Comparison of ENCODE assay signal across 15 cellular contexts in the genomic region with DNA sequence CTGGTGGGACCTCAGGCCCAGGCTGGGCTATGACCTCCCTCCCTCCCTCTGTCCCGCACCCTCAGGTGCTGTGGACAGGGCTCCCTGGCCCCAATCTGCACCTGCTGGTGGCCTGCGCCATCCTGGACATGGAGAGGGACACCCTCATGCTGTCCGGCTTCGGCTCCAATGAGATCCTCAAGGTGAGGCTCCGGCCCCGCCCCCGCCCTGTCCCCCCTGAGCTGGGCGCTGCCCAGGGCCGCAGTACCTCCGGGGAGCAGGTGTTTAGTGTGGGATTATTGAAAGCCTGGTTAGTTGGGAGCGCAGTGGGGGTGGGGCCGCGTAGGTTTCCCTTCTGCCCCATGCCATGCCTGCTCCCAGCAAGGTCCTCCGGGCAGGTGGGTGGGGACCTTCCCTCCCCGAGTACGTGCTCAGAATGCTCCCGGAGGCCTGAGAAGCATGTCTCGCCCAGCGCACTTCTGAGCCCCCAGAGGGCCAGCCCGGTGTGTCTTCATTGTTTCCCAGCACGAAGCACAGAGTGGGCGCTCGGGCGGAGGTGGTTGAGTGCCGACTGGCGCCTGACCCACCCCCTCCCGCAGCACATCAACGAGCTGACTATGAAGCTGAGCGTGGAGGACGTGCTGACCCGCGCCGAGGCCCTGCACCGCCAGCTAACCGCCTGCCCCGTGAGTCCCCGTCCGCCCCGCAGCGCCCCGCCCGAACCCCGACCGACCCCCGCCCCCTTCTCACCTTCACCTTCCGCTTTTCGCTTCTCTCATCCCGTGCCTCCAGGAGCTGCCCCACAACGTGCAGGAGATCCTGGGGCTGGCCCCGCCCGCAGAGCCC. TPM values are rescaled to one million over a fixed set of nuclear protein-coding genes. Genes with fewer than 3 reads are reported as not detected.
DNase-seq lines count a peak whose midpoint lies in the region; ATAC-seq and TF ChIP-seq lines count a peak whose summit lies in the region.
"Had no signal": no experiment of that assay in that cellular context is flagged by ENCODE, and none has a peak within 500 bp of the region (broad histone marks: within the 10 kb centered on the region; RNA-seq: fewer than 3 reads in every experiment).

No MANE protein-coding gene starts in this region.

- intact Hi-C loops in spleen (cut with DNase I; ENCODE audit: low total_unique reads), result no loop called here

- WGBS in spleen, 5 donors, result 72 to 91% (median 86%) methylated on average over 43 to 51 of the region's 51 CpGs

- no peak overlapping the region for H3K4me3 ChIP-seq in spleen
- H3K4me3 ChIP-seq: HAP-1, PC-9, prostate gland had no signal

- no peak for ATAC-seq in GM18519 (IDR thresholded peaks at IDR 0.05; ENCODE audit: low FRiP score, unreplicated experiment)
- ATAC-seq: naive thymus-derived CD8-positive, alpha-beta T cell had no signal

- peaks cover 0 to 41% (median 24%) of the 10 kb centered on the region in 6 donors for H3K4me1 ChIP-seq in spleen
- H3K4me1 ChIP-seq: HAP-1, prostate gland had no signal

- DNase-seq in NCI-H2081 (lab: John Stamatoyannopoulos, UW) (peak; percentile 1 to 41), NCI-H2081 treated with DMSO at 0.1 percent for 48 hours (lab: John Stamatoyannopoulos, UW) (no peak), NCI-H748 (lab: John Stamatoyannopoulos, UW; ENCODE audit: unreplicated experiment) (peak; percentile 83), spleen (peak; percentile 73), NCI-H1092 (lab: John Stamatoyannopoulos, UW) (no peak)
- DNase-seq: activated B cell treated with CpG ODN at 0.5 μM for 24 hours; activated CD8-positive, alpha-beta memory T cell treated with anti-CD3 and anti-CD28 coated beads, Interleukin-2, amount 50 U/mL, for 4 hours; activated naive CD4-positive, alpha-beta T cell treated with anti-CD3 and anti-CD28 coated beads, Interleukin-2, amount 50 U/mL, for 16 hours; effector CD4-positive, alpha-beta T cell; KBM-7; naive thymus-derived CD8-positive, alpha-beta T cell had no signal

- TF ChIP-seq CTCF in spleen (IDR thresholded peaks at IDR 0.05 in 8 of 11, conservative IDR thresholded peaks at IDR 0.05 in 3 of 11), result no peak

- peaks cover 0 to 10% (median 0%) of the 10 kb centered on the region in 7 donors for H3K27me3 ChIP-seq in spleen (replicated peaks in 1 of 7)

- peaks cover 0 to 66% (median 30%) of the 10 kb centered on the region in 6 donors for H3K36me3 ChIP-seq in spleen

- no peak for TF ChIP-seq POLR2A in spleen (IDR thresholded peaks at IDR 0.05)

- H3K27ac ChIP-seq in spleen, result peak overlapping the region in 3 of 8 donors; percentile 7 to 43 (median 21)
- H3K27ac ChIP-seq: PC-9, prostate gland had no signal

- H3K9me3 ChIP-seq in spleen, result no peaks in the 10 kb centered on the region
- H3K9me3 ChIP-seq: HAP-1, prostate gland had no signal

RNA-seq across cellular contexts. Expression of a gene that starts 8.8 kb away (rescaled TPM):
- total RNA-seq in spleen, result 10 to 100 TPM in 1 of 7 donors, 1 to 10 TPM in 6; 1.1 to 20.2 (median 2.8) TPM
- 1 to 10 TPM; 3.9 to 9.3 (median 6.4) TPM for polyA plus RNA-seq in spleen
- total RNA-seq: PC-9 had no signal

RNA-seq across cellular contexts. Expression of a gene that starts 10.4 kb away (rescaled TPM):
- total RNA-seq in spleen, result 10 to 100 TPM; 26.8 to 53.5 (median 38.2) TPM
- 10 to 100 TPM; 20.8 to 39.8 (median 34.9) TPM for polyA plus RNA-seq in spleen

RNA-seq across cellular contexts. Expression of a gene that starts 10.7 kb away (rescaled TPM):
- 10 to 100 TPM in 6 of 7 donors, 1 to 10 TPM in 1; 8.7 to 27.8 (median 20.1) TPM for total RNA-seq in spleen
- polyA plus RNA-seq in spleen, result 10 to 100 TPM; 11.6 to 24.8 (median 13.9) TPM

RNA-seq across cellular contexts. Expression of a gene that starts 20.5 kb away (rescaled TPM):
- total RNA-seq in spleen, result 100 to 1,000 TPM in 5 of 7 donors, 10 to 100 TPM in 2; 80.9 to 203 (median 111) TPM
- polyA plus RNA-seq in spleen, result 100 to 1,000 TPM in 1 of 3 donors, 10 to 100 TPM in 2; 36.6 to 135 (median 66.2) TPM

RNA-seq across cellular contexts. Expression of a gene that starts 36.9 kb away (rescaled TPM):
- total RNA-seq in spleen, result 100 to 1,000 TPM in 3 of 7 donors, 10 to 100 TPM in 4; 69.6 to 127 (median 98.4) TPM
- polyA plus RNA-seq in spleen, result 100 to 1,000 TPM in 1 of 3 donors, 10 to 100 TPM in 2; 61.4 to 120 (median 70.9) TPM

Comparison
In these comparisons a context has a peak if more than half of its experiments do, and no peak if none do; other contexts are left out.
1. DNase-seq: peak in NCI-H2081 (2 of 2), NCI-H748 (single experiment) and spleen (single experiment); none in NCI-H2081 treated with DMSO at 0.1 percent for 48 hours (single experiment) and NCI-H1092 (single experiment).